In the genomic region with DNA sequence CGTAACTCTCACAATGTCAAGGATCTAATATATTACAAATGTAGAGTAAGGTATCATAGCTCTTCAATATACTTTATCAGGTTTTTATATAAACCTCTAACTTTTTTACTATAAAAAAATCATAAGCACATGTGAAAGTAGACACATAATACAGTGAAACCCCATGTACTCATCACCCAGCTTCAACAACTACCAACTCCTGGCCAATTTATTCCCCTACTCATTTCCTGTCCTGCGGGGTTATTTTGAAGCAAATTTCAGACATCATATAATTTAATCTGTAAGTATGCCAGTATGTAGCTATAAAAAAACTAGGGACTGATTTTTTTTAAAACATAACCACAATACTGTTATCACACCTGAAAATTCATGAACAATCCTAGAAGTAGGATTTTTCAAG, we compare ENCODE assay signal across 15 cellular contexts.
"Had no signal": no experiment of that assay in that cellular context is flagged by ENCODE, and none has a peak within 500 bp of the region (broad histone marks: within the 10 kb centered on the region; RNA-seq: fewer than 3 reads in every experiment).

No MANE protein-coding gene starts in this region.

- H3K36me3 Mint-ChIP-seq: memory B cell had no signal

- H3K4me3 ChIP-seq: ascending aorta, esophagus squamous epithelium, sigmoid colon, upper lobe of right lung had no signal

- H3K9me3 Mint-ChIP-seq: memory B cell had no signal

- DNase-seq: activated CD4-positive, alpha-beta T cell treated with anti-CD3 and anti-CD28 coated beads for 48 hours; activated effector memory CD4-positive, alpha-beta T cell treated with Interleukin-2 at 50 U/mL for 16 hours; esophagus squamous epithelium; foreskin fibroblast; glutamatergic neuron; sigmoid colon; stimulated activated CD4-positive, alpha-beta T cell treated with anti-CD3 and anti-CD28 coated beads, Interleukin-2, amount 100 ng/mL, for 24 hours; stimulated activated naive CD4-positive, alpha-beta T cell; T-helper 9 cell; upper lobe of right lung had no signal

- H3K27ac Mint-ChIP-seq: memory B cell had no signal

- ATAC-seq: left lobe of liver, upper lobe of right lung had no signal

- H3K4me3 Mint-ChIP-seq: memory B cell had no signal

- FAIRE-seq: bronchial epithelial cell, islet of Langerhans had no signal

- H3K27me3 ChIP-seq: ascending aorta, esophagus squamous epithelium, sigmoid colon, upper lobe of right lung had no signal

- H3K27ac ChIP-seq: esophagus squamous epithelium, upper lobe of right lung had no signal

- H3K36me3 ChIP-seq: upper lobe of right lung had no signal

- H3K9me3 ChIP-seq: ascending aorta, esophagus squamous epithelium, sigmoid colon, upper lobe of right lung had no signal

- H3K27me3 Mint-ChIP-seq: memory B cell had no signal

- H3K4me1 ChIP-seq: esophagus squamous epithelium, sigmoid colon, upper lobe of right lung had no signal
